15 cellular contexts compared by ENCODE assay signal in genomic region chr12:124490584-124491305, GRCh38.
DNase-seq lines count a peak whose midpoint lies in the region; ATAC-seq and TF ChIP-seq lines count a peak whose summit lies in the region.
"Had no signal": no experiment of that assay in that cellular context is flagged by ENCODE, and none has a peak within 500 bp of the region (broad histone marks: within the 10 kb centered on the region; RNA-seq: fewer than 3 reads in every experiment).

No MANE protein-coding gene starts in this region.

- no peak overlapping the region for H3K4me3 ChIP-seq in adrenal gland
- H3K4me3 ChIP-seq in cardiac muscle cell = no peak overlapping the region
- H3K4me3 ChIP-seq in muscle layer of colon (ENCODE audit: low read depth in 1 of 2, low read length in 2 of 2) = no peak overlapping the region
- H3K4me3 ChIP-seq in naive thymus-derived CD4-positive, alpha-beta T cell (ENCODE audit: low read length) = no peak overlapping the region
- H3K4me3 ChIP-seq: PC-9 had no signal

- intact Hi-C loops in adrenal gland (cut with DNase I) = no loop called here
- intact Hi-C loops in naive thymus-derived CD4-positive, alpha-beta T cell (cut with micrococcal nuclease) = no loop called here

- no peaks in the 10 kb centered on the region for H3K9me3 Mint-ChIP-seq in naive thymus-derived CD4-positive, alpha-beta T cell
- H3K9me3 Mint-ChIP-seq: activated naive CD4-positive, alpha-beta T cell treated with anti-CD3 and anti-CD28 coated beads, Interleukin-2, amount 50 U/mL, for 24 hours; CD8-positive, alpha-beta memory T cell; stimulated activated naive CD8-positive, alpha-beta T cell treated with anti-CD3 and anti-CD28 coated beads, Interleukin-15, Interleukin-2, amounts not matched to agents 100 ng/mL and 50 ng/mL, for 24 hours had no signal

- CTCF ChIA-PET in naive thymus-derived CD4-positive, alpha-beta T cell (lab: Charles Lee) = no interaction called here

- TF ChIP-seq CTCF in adrenal gland (IDR thresholded peaks at IDR 0.05) = no peak
- TF ChIP-seq CTCF in cardiac muscle cell (IDR thresholded peaks at IDR 0.05; ENCODE audit: low read depth, low read length) = no peak

- peaks cover 17 to 36% (median 29%) of the 10 kb centered on the region in 7 donors for H3K4me1 Mint-ChIP-seq in naive thymus-derived CD4-positive, alpha-beta T cell

- POLR2A ChIA-PET in naive thymus-derived CD4-positive, alpha-beta T cell (lab: Charles Lee) = interaction anchor here (0.6 kb wide), 1 partner anchor 15 kb away, joined by 3 read pairs; no protein-coding TSS in a partner anchor

- no peak for TF ChIP-seq POLR2A in adrenal gland (IDR thresholded peaks at IDR 0.05)

- H3K9ac ChIP-seq in muscle layer of colon (ENCODE audit: low read length) = peak overlapping the region; percentile 17

- H3K27me3 ChIP-seq in adrenal gland (no peaks in the 10 kb centered on the region), cardiac muscle cell (no peaks in the 10 kb centered on the region), muscle layer of colon (ENCODE audit: control insufficient read depth in 1 of 2, insufficient read depth in 2 of 2, low read length in 2 of 2) (no peaks in the 10 kb centered on the region)
- no peaks in the 10 kb centered on the region for H3K27me3 ChIP-seq in naive thymus-derived CD4-positive, alpha-beta T cell (ENCODE audit: control insufficient read depth in 2 of 2, insufficient read depth in 2 of 2, low read length in 2 of 2)

- no peak overlapping the region for H3K4me3 Mint-ChIP-seq in naive thymus-derived CD4-positive, alpha-beta T cell
- H3K4me3 Mint-ChIP-seq: CD8-positive, alpha-beta memory T cell; stimulated activated naive CD8-positive, alpha-beta T cell treated with anti-CD3 and anti-CD28 coated beads, Interleukin-15, Interleukin-2, amounts not matched to agents 100 ng/mL and 50 ng/mL, for 24 hours had no signal

- H3K27ac ChIP-seq in adrenal gland (peak overlapping the region in 3 of 5 donors; percentile 47 to 79 (median 59)), cardiac muscle cell (peak overlapping the region; percentile 82), muscle layer of colon (ENCODE audit: low read depth, low read length) (no peak overlapping the region)
- no peak overlapping the region for H3K27ac ChIP-seq in naive thymus-derived CD4-positive, alpha-beta T cell (ENCODE audit: low read depth, low read length)
- H3K27ac ChIP-seq: PC-9 had no signal

- no peak for ATAC-seq in naive thymus-derived CD4-positive, alpha-beta T cell

- H3K4me1 ChIP-seq in adrenal gland (replicated peaks in 1 of 2) = peaks cover 29 to 40% of the 10 kb centered on the region in 2 donors
- peaks cover 66% of the 10 kb centered on the region for H3K4me1 ChIP-seq in cardiac muscle cell (ENCODE audit: low read depth)
- H3K4me1 ChIP-seq in muscle layer of colon (ENCODE audit: insufficient read depth, low read length) = peaks cover 35% of the 10 kb centered on the region
- no peaks in the 10 kb centered on the region for H3K4me1 ChIP-seq in naive thymus-derived CD4-positive, alpha-beta T cell (ENCODE audit: control insufficient read depth in 2 of 2, insufficient read depth in 2 of 2, low read length in 2 of 2)

- peak overlapping the region in 1 of 9 donors; percentile 36 for H3K27ac Mint-ChIP-seq in naive thymus-derived CD4-positive, alpha-beta T cell
- H3K27ac Mint-ChIP-seq: activated naive CD4-positive, alpha-beta T cell treated with anti-CD3 and anti-CD28 coated beads, Interleukin-2, amount 50 U/mL, for 24 hours; stimulated activated naive CD8-positive, alpha-beta T cell treated with anti-CD3 and anti-CD28 coated beads, Interleukin-15, Interleukin-2, amounts not matched to agents 100 ng/mL and 50 ng/mL, for 24 hours had no signal

- H3K27me3 Mint-ChIP-seq in naive thymus-derived CD4-positive, alpha-beta T cell = no peaks in the 10 kb centered on the region
- H3K27me3 Mint-ChIP-seq: activated naive CD4-positive, alpha-beta T cell treated with anti-CD3 and anti-CD28 coated beads, Interleukin-2, amount 50 U/mL, for 24 hours; CD8-positive, alpha-beta memory T cell; stimulated activated naive CD8-positive, alpha-beta T cell treated with anti-CD3 and anti-CD28 coated beads, Interleukin-15, Interleukin-2, amounts not matched to agents 100 ng/mL and 50 ng/mL, for 24 hours had no signal

- DNase-seq in adrenal gland (peak in 6 of 7 donors; percentile 79 to 95 (median 86)), cardiac muscle cell (ENCODE audit: low read depth in 1 of 2, low spot score in 1 of 2) (peak; percentile 30 to 94), ureter (ENCODE audit: low spot score) (peak; percentile 68), SW480 (ENCODE audit: low spot score) (no peak), NCI-H187 (lab: John Stamatoyannopoulos, UW) (no peak)
- DNase-seq in naive thymus-derived CD4-positive, alpha-beta T cell = no peak
- DNase-seq: CD8-positive, alpha-beta memory T cell; GF-D8; Karpas-422; kidney glomerular epithelial cell; T-helper 9 cell had no signal

- H3K36me3 ChIP-seq in adrenal gland (replicated peaks in 1 of 2) = peaks cover 0 to 36% of the 10 kb centered on the region in 2 donors
- no peaks in the 10 kb centered on the region for H3K36me3 ChIP-seq in cardiac muscle cell
- H3K36me3 ChIP-seq in muscle layer of colon (ENCODE audit: insufficient read depth, low read length) = peaks cover 32% of the 10 kb centered on the region
- peaks cover 0 to 77% (median 2%) of the 10 kb centered on the region in 3 experiments for H3K36me3 ChIP-seq in naive thymus-derived CD4-positive, alpha-beta T cell (ENCODE audit: control insufficient read depth in 2 of 3, insufficient read depth in 3 of 3, low read length in 3 of 3)

- H3K9me3 ChIP-seq in adrenal gland (replicated peaks in 1 of 3) (no peaks in the 10 kb centered on the region), cardiac muscle cell (ENCODE audit: low read depth) (no peaks in the 10 kb centered on the region), muscle layer of colon (ENCODE audit: low read length) (no peaks in the 10 kb centered on the region)
- no peaks in the 10 kb centered on the region for H3K9me3 ChIP-seq in naive thymus-derived CD4-positive, alpha-beta T cell (ENCODE audit: control insufficient read depth in 2 of 3, low read length in 3 of 3)

- WGBS in adrenal gland, 4 donors = 35 to 38% (median 37%) methylated on average over 6 to 17 of the region's 17 CpGs

- peaks cover 0 to 30% (median 6%) of the 10 kb centered on the region in 5 donors for H3K36me3 Mint-ChIP-seq in naive thymus-derived CD4-positive, alpha-beta T cell

Comparison
In these comparisons a context has a peak if more than half of its experiments do, and no peak if none do; other contexts are left out.
1. DNase-seq: peak in adrenal gland (6 of 7), cardiac muscle cell (2 of 2) and ureter (single experiment); none in naive thymus-derived CD4-positive, alpha-beta T cell (0 of 9), SW480 (single experiment) and NCI-H187 (0 of 2).
2. H3K27ac ChIP-seq: peak in adrenal gland (3 of 5) and cardiac muscle cell (single experiment); none in muscle layer of colon (single experiment) and naive thymus-derived CD4-positive, alpha-beta T cell (single experiment).